ENCODE assay signal across 1 cellular context in the genomic region with DNA sequence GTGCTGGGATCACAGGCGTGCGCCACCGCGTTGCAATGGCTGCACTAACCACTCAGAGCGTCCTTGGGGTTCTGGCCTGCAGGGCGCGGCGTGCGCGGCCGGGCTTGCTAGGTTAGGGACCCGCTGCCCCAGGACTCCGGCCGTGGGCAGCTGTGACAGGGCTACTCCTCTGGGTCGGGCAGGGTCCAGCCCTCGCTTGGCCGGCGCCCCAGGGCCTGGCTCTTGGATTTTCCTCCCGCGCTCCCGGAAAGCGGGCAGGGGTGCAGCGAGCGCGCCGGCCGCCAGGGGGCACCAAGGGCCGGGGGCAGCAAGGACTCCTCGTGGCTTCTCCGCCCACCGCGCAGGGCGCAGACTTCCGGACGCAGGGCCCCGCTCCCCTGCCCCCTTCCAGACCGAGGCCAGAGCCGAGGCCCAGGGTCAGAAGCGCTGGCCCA.
TF ChIP-seq lines count a peak whose summit lies in the region.

No MANE protein-coding gene starts in this region.

TF ChIP-seq in HepG2, 621 proteins besides CTCF, POLR2A, EP300 and RAD21 (continued from another document):
- TF ChIP-seq, protein P1, sequence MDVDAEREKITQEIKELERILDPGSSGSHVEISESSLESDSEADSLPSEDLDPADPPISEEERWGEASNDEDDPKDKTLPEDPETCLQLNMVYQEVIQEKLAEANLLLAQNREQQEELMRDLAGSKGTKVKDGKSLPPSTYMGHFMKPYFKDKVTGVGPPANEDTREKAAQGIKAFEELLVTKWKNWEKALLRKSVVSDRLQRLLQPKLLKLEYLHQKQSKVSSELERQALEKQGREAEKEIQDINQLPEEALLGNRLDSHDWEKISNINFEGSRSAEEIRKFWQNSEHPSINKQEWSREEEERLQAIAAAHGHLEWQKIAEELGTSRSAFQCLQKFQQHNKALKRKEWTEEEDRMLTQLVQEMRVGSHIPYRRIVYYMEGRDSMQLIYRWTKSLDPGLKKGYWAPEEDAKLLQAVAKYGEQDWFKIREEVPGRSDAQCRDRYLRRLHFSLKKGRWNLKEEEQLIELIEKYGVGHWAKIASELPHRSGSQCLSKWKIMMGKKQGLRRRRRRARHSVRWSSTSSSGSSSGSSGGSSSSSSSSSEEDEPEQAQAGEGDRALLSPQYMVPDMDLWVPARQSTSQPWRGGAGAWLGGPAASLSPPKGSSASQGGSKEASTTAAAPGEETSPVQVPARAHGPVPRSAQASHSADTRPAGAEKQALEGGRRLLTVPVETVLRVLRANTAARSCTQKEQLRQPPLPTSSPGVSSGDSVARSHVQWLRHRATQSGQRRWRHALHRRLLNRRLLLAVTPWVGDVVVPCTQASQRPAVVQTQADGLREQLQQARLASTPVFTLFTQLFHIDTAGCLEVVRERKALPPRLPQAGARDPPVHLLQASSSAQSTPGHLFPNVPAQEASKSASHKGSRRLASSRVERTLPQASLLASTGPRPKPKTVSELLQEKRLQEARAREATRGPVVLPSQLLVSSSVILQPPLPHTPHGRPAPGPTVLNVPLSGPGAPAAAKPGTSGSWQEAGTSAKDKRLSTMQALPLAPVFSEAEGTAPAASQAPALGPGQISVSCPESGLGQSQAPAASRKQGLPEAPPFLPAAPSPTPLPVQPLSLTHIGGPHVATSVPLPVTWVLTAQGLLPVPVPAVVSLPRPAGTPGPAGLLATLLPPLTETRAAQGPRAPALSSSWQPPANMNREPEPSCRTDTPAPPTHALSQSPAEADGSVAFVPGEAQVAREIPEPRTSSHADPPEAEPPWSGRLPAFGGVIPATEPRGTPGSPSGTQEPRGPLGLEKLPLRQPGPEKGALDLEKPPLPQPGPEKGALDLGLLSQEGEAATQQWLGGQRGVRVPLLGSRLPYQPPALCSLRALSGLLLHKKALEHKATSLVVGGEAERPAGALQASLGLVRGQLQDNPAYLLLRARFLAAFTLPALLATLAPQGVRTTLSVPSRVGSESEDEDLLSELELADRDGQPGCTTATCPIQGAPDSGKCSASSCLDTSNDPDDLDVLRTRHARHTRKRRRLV (CRISPR knock-in tag; IDR thresholded peaks at IDR 0.05): no peak
- no peak for TF ChIP-seq KAT8 (CRISPR knock-in tag; IDR thresholded peaks at IDR 0.05)
- TF ChIP-seq, protein P2, sequence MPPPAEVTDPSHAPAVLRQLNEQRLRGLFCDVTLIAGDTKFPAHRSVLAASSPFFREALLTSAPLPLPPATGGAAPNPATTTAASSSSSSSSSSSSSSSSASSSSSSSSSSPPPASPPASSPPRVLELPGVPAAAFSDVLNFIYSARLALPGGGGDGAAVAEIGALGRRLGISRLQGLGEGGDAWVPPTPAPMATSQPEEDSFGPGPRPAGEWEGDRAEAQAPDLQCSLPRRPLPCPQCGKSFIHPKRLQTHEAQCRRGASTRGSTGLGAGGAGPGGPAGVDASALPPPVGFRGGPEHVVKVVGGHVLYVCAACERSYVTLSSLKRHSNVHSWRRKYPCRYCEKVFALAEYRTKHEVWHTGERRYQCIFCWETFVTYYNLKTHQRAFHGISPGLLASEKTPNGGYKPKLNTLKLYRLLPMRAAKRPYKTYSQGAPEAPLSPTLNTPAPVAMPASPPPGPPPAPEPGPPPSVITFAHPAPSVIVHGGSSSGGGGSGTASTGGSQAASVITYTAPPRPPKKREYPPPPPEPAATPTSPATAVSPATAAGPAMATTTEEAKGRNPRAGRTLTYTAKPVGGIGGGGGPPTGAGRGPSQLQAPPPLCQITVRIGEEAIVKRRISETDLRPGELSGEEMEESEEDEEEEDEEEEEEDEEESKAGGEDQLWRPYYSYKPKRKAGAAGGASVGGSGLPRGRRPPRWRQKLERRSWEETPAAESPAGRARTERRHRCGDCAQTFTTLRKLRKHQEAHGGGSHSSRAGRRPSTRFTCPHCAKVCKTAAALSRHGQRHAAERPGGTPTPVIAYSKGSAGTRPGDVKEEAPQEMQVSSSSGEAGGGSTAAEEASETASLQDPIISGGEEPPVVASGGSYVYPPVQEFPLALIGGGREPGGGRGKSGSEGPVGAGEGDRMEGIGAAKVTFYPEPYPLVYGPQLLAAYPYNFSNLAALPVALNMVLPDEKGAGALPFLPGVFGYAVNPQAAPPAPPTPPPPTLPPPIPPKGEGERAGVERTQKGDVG (CRISPR knock-in tag; IDR thresholded peaks at IDR 0.05; ENCODE audit: borderline replicate concordance): peak; percentile 52
- no peak for TF ChIP-seq ZBTB3 (CRISPR knock-in tag; IDR thresholded peaks at IDR 0.05; ENCODE audit: borderline replicate concordance, low read depth)
- TF ChIP-seq ZNF605 (CRISPR knock-in tag; IDR thresholded peaks at IDR 0.05): no peak
- TF ChIP-seq ZNF672 (CRISPR knock-in tag; IDR thresholded peaks at IDR 0.05): no peak
- no peak for TF ChIP-seq HOXA5 (CRISPR knock-in tag; IDR thresholded peaks at IDR 0.05)
- no peak for TF ChIP-seq SNRNP70 (IDR thresholded peaks at IDR 0.05; ENCODE audit: low read depth, low read length)
- TF ChIP-seq ZSCAN30 (CRISPR knock-in tag; IDR thresholded peaks at IDR 0.05): no peak
- peak; percentile 57 for TF ChIP-seq STAG1 (CRISPR knock-in tag; IDR thresholded peaks at IDR 0.05)
- TF ChIP-seq ELF3 (CRISPR knock-in tag; IDR thresholded peaks at IDR 0.05): no peak
- no peak for TF ChIP-seq ZNF598 (CRISPR knock-in tag; IDR thresholded peaks at IDR 0.05; ENCODE audit: borderline replicate concordance)
- TF ChIP-seq, protein P3, sequence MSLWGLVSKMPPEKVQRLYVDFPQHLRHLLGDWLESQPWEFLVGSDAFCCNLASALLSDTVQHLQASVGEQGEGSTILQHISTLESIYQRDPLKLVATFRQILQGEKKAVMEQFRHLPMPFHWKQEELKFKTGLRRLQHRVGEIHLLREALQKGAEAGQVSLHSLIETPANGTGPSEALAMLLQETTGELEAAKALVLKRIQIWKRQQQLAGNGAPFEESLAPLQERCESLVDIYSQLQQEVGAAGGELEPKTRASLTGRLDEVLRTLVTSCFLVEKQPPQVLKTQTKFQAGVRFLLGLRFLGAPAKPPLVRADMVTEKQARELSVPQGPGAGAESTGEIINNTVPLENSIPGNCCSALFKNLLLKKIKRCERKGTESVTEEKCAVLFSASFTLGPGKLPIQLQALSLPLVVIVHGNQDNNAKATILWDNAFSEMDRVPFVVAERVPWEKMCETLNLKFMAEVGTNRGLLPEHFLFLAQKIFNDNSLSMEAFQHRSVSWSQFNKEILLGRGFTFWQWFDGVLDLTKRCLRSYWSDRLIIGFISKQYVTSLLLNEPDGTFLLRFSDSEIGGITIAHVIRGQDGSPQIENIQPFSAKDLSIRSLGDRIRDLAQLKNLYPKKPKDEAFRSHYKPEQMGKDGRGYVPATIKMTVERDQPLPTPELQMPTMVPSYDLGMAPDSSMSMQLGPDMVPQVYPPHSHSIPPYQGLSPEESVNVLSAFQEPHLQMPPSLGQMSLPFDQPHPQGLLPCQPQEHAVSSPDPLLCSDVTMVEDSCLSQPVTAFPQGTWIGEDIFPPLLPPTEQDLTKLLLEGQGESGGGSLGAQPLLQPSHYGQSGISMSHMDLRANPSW (CRISPR knock-in tag; IDR thresholded peaks at IDR 0.05; ENCODE audit: borderline replicate concordance): no peak
